Comparison of ENCODE assay signal across 8 cellular contexts in genomic region chr7:2843191-2843685, GRCh38. TPM values are rescaled to one million over a fixed set of nuclear protein-coding genes. Genes with fewer than 3 reads are reported as not detected.
DNase-seq lines count a peak whose midpoint lies in the region; TF ChIP-seq lines count a peak whose summit lies in the region.

No MANE protein-coding gene starts in this region.

- H3K27ac ChIP-seq in C4-2B (peak overlapping the region; percentile 73), endodermal cell (ENCODE audit: low read depth, low read length) (no peak overlapping the region)

- TF ChIP-seq CTCF in C4-2B (conservative IDR thresholded peaks at IDR 0.05) (no peak), endodermal cell (conservative IDR thresholded peaks at IDR 0.05) (no peak), neural crest cell (conservative IDR thresholded peaks at IDR 0.05) (no peak)

- H3K4me3 ChIP-seq in endodermal cell (ENCODE audit: low read length) = peak overlapping the region; percentile 83

- H3K4me1 ChIP-seq in endodermal cell (ENCODE audit: control insufficient read depth, insufficient read depth, low read length) = peaks cover 10% of the 10 kb centered on the region

- H3K9me3 Mint-ChIP-seq in endodermal cell (no peaks in the 10 kb centered on the region), neural crest cell (peaks cover 5% of the 10 kb centered on the region)

- H3K27me3 ChIP-seq in endodermal cell (ENCODE audit: control insufficient read depth, insufficient read depth, low read length, poor library complexity, severe bottlenecking) = no peaks in the 10 kb centered on the region

- H3K36me3 Mint-ChIP-seq in endodermal cell (ENCODE audit: low read depth) (peaks cover 33% of the 10 kb centered on the region), neural crest cell (ENCODE audit: low read depth) (peaks cover 15% of the 10 kb centered on the region)

- 53 to 67% methylated on average over 7 to 15 of the region's 15 CpGs for WGBS in endodermal cell (ENCODE audit: insufficient coverage in 1 of 2, insufficient read length in 1 of 2), 2 experiments

- H3K9me3 ChIP-seq in endodermal cell (ENCODE audit: control insufficient read depth, low read length) = no peaks in the 10 kb centered on the region

- H3K4me3 Mint-ChIP-seq in endodermal cell = peak overlapping the region; percentile 75
- H3K4me3 Mint-ChIP-seq in neural crest cell = peak overlapping the region; percentile 90

- H3K4me1 Mint-ChIP-seq in endodermal cell (peaks cover 16% of the 10 kb centered on the region), neural crest cell (peaks cover 53% of the 10 kb centered on the region)

- H3K36me3 ChIP-seq in endodermal cell (ENCODE audit: control insufficient read depth, insufficient read depth, low read length) = peaks cover 25% of the 10 kb centered on the region

- H3K27ac Mint-ChIP-seq in endodermal cell = peak overlapping the region; percentile 66
- no peak overlapping the region for H3K27ac Mint-ChIP-seq in neural crest cell (ENCODE audit: unreplicated experiment)

- H3K27me3 Mint-ChIP-seq in endodermal cell (ENCODE audit: insufficient read depth) = no peaks in the 10 kb centered on the region
- H3K27me3 Mint-ChIP-seq in neural crest cell (ENCODE audit: low read depth) = no peaks in the 10 kb centered on the region

- peak; percentile 48 for DNase-seq in NCI-H69 (lab: John Stamatoyannopoulos, UW)
- DNase-seq in endodermal cell = no peak
- DNase-seq in neural crest cell (ENCODE audit: low read depth, low spot score) = no peak
- no peak for DNase-seq in stimulated activated CD8-positive, alpha-beta memory T cell treated with anti-CD3 and anti-CD28 coated beads, Interleukin-4, amount 100 ng/mL, for 48 hours
- DNase-seq in H4 (ENCODE audit: low spot score) = no peak
- DNase-seq in NCI-H345 treated with DMSO at 0.1 percent for 48 hours (lab: John Stamatoyannopoulos, UW; ENCODE audit: unreplicated experiment) = no peak
- DNase-seq in NCI-H1694 treated with DMSO at 0.1 percent for 48 hours (lab: John Stamatoyannopoulos, UW) = no peak

- H3K9ac ChIP-seq in endodermal cell (ENCODE audit: extremely low read depth, low read length, poor library complexity, severe bottlenecking) = peak overlapping the region; percentile 59

RNA-seq across cellular contexts. Expression of gene GNA12, which starts 0.9 kb away (rescaled TPM):
- total RNA-seq in endodermal cell (10 to 100 TPM; 55.0 to 64.7 TPM), neural crest cell (62.5 and 63.5 TPM in 2 replicates)
- 45.7 TPM for polyA plus RNA-seq in endodermal cell (2013, experiment 1 of 2)
- polyA plus RNA-seq in endodermal cell (2013, experiment 2 of 2) = 44.9 TPM
- total RNA-seq in H4 (2014; rRNA removed; shearing (Covaris generic)) = 14.4 and 24.4 TPM in 2 replicates
